In the genomic region with DNA sequence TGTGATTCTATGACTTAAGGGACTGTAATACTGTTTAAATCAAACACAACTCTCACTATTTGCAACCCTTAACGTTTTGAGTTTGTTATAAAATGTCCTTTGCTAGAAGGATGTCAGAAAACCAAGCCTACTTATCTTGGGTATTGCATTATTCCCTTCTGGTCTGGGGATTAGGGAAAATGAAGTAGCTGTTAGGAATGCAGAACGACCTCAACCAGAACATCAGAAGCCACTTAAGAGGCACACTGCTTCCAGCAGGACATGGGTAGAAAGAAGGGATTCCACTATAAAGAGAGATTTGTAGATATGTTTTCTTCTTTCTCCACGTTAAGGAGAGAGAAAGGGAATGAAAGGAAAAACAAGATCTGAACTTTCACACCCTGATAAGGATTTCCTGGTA, we compare ENCODE assay signal across 11 cellular contexts.
DNase-seq lines count a peak whose midpoint lies in the region; ATAC-seq and TF ChIP-seq lines count a peak whose summit lies in the region.
"Had no signal": no experiment of that assay in that cellular context is flagged by ENCODE, and none has a peak within 500 bp of the region (broad histone marks: within the 10 kb centered on the region; RNA-seq: fewer than 3 reads in every experiment).

No MANE protein-coding gene starts in this region.

- no peak for TF ChIP-seq CTCF in fibroblast of mammary gland (conservative IDR thresholded peaks at IDR 0.05; ENCODE audit: control insufficient read depth, insufficient read depth, low read depth, low read length)

- ATAC-seq in HG02610 (IDR thresholded peaks at IDR 0.05; ENCODE audit: unreplicated experiment) = no peak
- ATAC-seq: activated naive CD8-positive, alpha-beta T cell treated with anti-CD3 and anti-CD28 coated beads, Interleukin-2, amount 50 U/mL, for 24 hours had no signal

- H3K4me3 ChIP-seq in fibroblast of mammary gland (ENCODE audit: control insufficient read depth, low read depth, low read length) = no peak overlapping the region
- H3K4me3 ChIP-seq: skin epidermis had no signal

- DNase-seq in AG20443 (ENCODE audit: low spot score) (peak; percentile 82), RPMI7951 (ENCODE audit: low read depth) (peak; percentile 70), fibroblast of mammary gland (ENCODE audit: low read depth) (peak; percentile 86), myocyte (ENCODE audit: low read depth) (peak; percentile 47), putamen (ENCODE audit: low spot score) (no peak), iPS-NIHi11 (ENCODE audit: low spot score) (no peak), cerebellum (ENCODE audit: low spot score) (no peak)
- DNase-seq: activated naive CD8-positive, alpha-beta T cell treated with anti-CD3 and anti-CD28 coated beads, Interleukin-2, amount 50 U/mL, for 24 hours; midbrain had no signal

Comparison
In these comparisons a context has a peak if more than half of its experiments do, and no peak if none do; other contexts are left out.
1. DNase-seq: peak in AG20443 (single experiment), RPMI7951 (single experiment), fibroblast of mammary gland (single experiment) and myocyte (single experiment); none in putamen (single experiment), iPS-NIHi11 (single experiment) and cerebellum (single experiment).